Comparison of ENCODE assay signal across 14 cellular contexts in genomic region chr2:64670047-64670446, GRCh38.
"Had no signal": no experiment of that assay in that cellular context is flagged by ENCODE, and none has a peak within 500 bp of the region (broad histone marks: within the 10 kb centered on the region; RNA-seq: fewer than 3 reads in every experiment).

No MANE protein-coding gene starts in this region.

- H3K4me3 Mint-ChIP-seq: immature natural killer cell; naive thymus-derived CD4-positive, alpha-beta T cell; nephron progenitor cell; type B pancreatic cell had no signal

- H3K9me3 ChIP-seq: gastrocnemius medialis, sigmoid colon had no signal

- H3K36me3 ChIP-seq: gastrocnemius medialis, sigmoid colon had no signal

- H3K4me3 ChIP-seq: gastrocnemius medialis, sigmoid colon, skin epidermis had no signal

- H3K36me3 Mint-ChIP-seq: immature natural killer cell, type B pancreatic cell had no signal

- H3K27me3 ChIP-seq: gastrocnemius medialis, sigmoid colon had no signal

- H3K27ac ChIP-seq: gastrocnemius medialis, sigmoid colon, skin epidermis had no signal

- DNase-seq: effector memory CD4-positive, alpha-beta T cell; gastrocnemius medialis; glutamatergic neuron; immature natural killer cell; mesendoderm; naive thymus-derived CD4-positive, alpha-beta T cell; nephron progenitor cell; sigmoid colon; stimulated activated CD4-positive, alpha-beta T cell treated with anti-CD3 and anti-CD28 coated beads, Interleukin-2, amount 100 ng/mL, for 48 hours; stimulated activated naive CD4-positive, alpha-beta T cell treated with Interleukin-2 at 50 U/mL for 16 hours had no signal

- FAIRE-seq: endometrium, urothelium cell line had no signal

- H3K9me3 Mint-ChIP-seq: immature natural killer cell, nephron progenitor cell, type B pancreatic cell had no signal

- H3K27me3 Mint-ChIP-seq: naive thymus-derived CD4-positive, alpha-beta T cell; type B pancreatic cell had no signal

- H3K4me1 ChIP-seq: sigmoid colon had no signal

- H3K27ac Mint-ChIP-seq: immature natural killer cell, nephron progenitor cell, type B pancreatic cell had no signal
